ENCODE assay signal across 10 cellular contexts in the genomic region with DNA sequence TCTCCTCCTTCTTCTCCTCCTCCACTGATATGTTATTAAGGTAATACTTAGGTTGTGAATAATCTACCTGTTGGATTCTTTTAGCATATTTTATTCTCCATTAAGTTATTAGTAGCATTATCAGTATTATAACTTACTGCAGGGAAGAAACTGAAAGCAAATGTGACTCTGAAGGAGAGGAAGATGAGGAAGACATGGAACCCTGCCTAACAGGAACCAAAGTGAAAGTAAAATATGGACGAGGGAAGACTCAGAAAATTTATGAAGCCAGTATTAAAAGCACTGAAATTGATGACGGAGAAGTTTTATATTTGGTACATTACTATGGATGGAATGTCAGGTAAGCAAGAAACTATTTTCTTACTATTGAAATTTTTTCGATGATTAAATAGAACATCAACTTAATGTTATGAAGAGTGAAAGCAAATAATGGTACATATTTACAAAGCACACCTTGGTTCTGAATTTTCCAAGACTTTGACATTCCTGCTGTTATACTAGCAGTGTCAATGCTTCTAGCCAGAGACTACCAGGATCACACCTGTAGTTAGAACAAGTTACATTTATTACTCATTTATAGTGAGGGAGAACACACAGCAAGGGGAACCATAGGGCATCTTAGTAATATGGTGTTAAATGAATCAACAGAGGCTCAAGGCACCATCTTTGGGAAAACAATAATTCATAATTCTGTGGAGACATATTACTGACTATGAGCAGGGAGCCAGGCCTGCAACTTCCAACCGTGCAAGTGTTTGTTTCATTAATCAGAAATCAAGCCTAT. TPM values are rescaled to one million over a fixed set of nuclear protein-coding genes. Genes with fewer than 3 reads are reported as not detected.
DNase-seq lines count a peak whose midpoint lies in the region; ATAC-seq, FAIRE-seq and TF ChIP-seq lines count a peak whose summit lies in the region.
"Had no signal": no experiment of that assay in that cellular context is flagged by ENCODE, and none has a peak within 500 bp of the region (broad histone marks: within the 10 kb centered on the region; RNA-seq: fewer than 3 reads in every experiment).

No MANE protein-coding gene starts in this region.

- POLR2A ChIA-PET in endothelial cell of umbilical vein (lab: Charles Lee): no interaction called here

- H3K79me2 ChIP-seq in endothelial cell of umbilical vein (ENCODE audit: control insufficient read depth, insufficient read depth, low read length): no peaks in the 10 kb centered on the region

- H3K27ac ChIP-seq in endothelial cell of umbilical vein (ENCODE audit: insufficient read depth, low read depth, low read length) (peak overlapping the region; percentile 29), rectal smooth muscle tissue (ENCODE audit: low read depth, low read length) (peak overlapping the region; percentile 48), WERI-Rb-1 (no peak overlapping the region)
- H3K27ac ChIP-seq: brain microvascular endothelial cell had no signal

- dilution Hi-C loops in endothelial cell of umbilical vein (cut with MboI; ENCODE audit: extremely low pct_ligation_motif_present, low sequenced_read_pairs): no loop called here

- peak overlapping the region in 2 of 3 experiments; percentile 41 to 59 for H3K4me3 ChIP-seq in endothelial cell of umbilical vein (replicated peaks in 1 of 3; ENCODE audit: insufficient read depth in 1 of 3, low read depth in 1 of 3, low read length in 3 of 3)
- no peak overlapping the region for H3K4me3 ChIP-seq in rectal smooth muscle tissue (ENCODE audit: low read length)
- H3K4me3 ChIP-seq in WERI-Rb-1 (ENCODE audit: low read depth, low read length): no peak overlapping the region

- ATAC-seq in HG03108 (IDR thresholded peaks at IDR 0.05; ENCODE audit: unreplicated experiment): no peak

- no TSS peak for BruUV-seq in endothelial cell of umbilical vein (replicated peaks; lab: Mats Ljungman, UMichigan)

- no peak overlapping the region for H2AFZ ChIP-seq in endothelial cell of umbilical vein (ENCODE audit: low read depth, low read length)

- peaks cover 10% of the 10 kb centered on the region for H3K4me1 ChIP-seq in endothelial cell of umbilical vein (ENCODE audit: control insufficient read depth, extremely low read depth, insufficient read depth, low read length)
- peaks cover 10% of the 10 kb centered on the region for H3K4me1 ChIP-seq in rectal smooth muscle tissue (ENCODE audit: control insufficient read depth, insufficient read depth, low read length)

- TF ChIP-seq CTCF in endothelial cell of umbilical vein (IDR thresholded peaks at IDR 0.05; ENCODE audit: extremely low read depth in 1 of 2, insufficient read depth in 1 of 2, low read depth in 1 of 2, low read length in 2 of 2) (no peak), WERI-Rb-1 (IDR thresholded peaks at IDR 0.05; ENCODE audit: low read depth, low read length) (no peak)

- peak overlapping the region; percentile 90 for H3K4me2 ChIP-seq in endothelial cell of umbilical vein (ENCODE audit: insufficient read depth, low read length)

- TF ChIP-seq POLR2A in GM12892 (IDR thresholded peaks at IDR 0.05; ENCODE audit: low read depth, low read length) (no peak), endothelial cell of umbilical vein (IDR thresholded peaks at IDR 0.05; ENCODE audit: low read depth, low read length) (no peak)

- no peaks in the 10 kb centered on the region for H3K9me1 ChIP-seq in endothelial cell of umbilical vein (replicated peaks; ENCODE audit: control insufficient read depth, extremely low read depth, insufficient read depth, low read length)

- intact Hi-C loops in endothelial cell of umbilical vein (cut with micrococcal nuclease): no loop called here

- no peak for DNase-seq in GM12892 (ENCODE audit: insufficient read length)
- DNase-seq in NCI-H2029 treated with DMSO at 0.1 percent for 48 hours (lab: John Stamatoyannopoulos, UW): peak; percentile 36
- DNase-seq in endothelial cell of umbilical vein (ENCODE audit: low read depth, low spot score): peak; percentile 31
- DNase-seq in WERI-Rb-1: no peak
- DNase-seq in NCI-H526 treated with DMSO at 0.1 percent for 48 hours (lab: John Stamatoyannopoulos, UW): no peak
- DNase-seq: brain microvascular endothelial cell, NCI-H345 had no signal

- CTCF ChIA-PET in endothelial cell of umbilical vein (lab: Charles Lee): interaction anchor here (1.3 kb wide), 1 partner anchor 10 kb away, joined by 3 read pairs; no protein-coding TSS in a partner anchor

- H3K36me3 ChIP-seq in endothelial cell of umbilical vein (ENCODE audit: control insufficient read depth in 2 of 2, extremely low read depth in 1 of 2, insufficient read depth in 2 of 2, low read length in 2 of 2): peaks cover 5 to 7% of the 10 kb centered on the region in 2 experiments
- H3K36me3 ChIP-seq in rectal smooth muscle tissue (ENCODE audit: control insufficient read depth, insufficient read depth, low read length): peaks cover 10% of the 10 kb centered on the region
- peaks cover 33% of the 10 kb centered on the region for H3K36me3 ChIP-seq in WERI-Rb-1

- FAIRE-seq in GM12892 (lab: Jason Lieb, UNC) (peak; percentile 69), endothelial cell of umbilical vein (lab: Jason Lieb, UNC) (no peak)

- H3K9me3 ChIP-seq in endothelial cell of umbilical vein (replicated peaks; ENCODE audit: control insufficient read depth, insufficient read depth, low read length) (no peaks in the 10 kb centered on the region), WERI-Rb-1 (ENCODE audit: severe bottlenecking) (no peaks in the 10 kb centered on the region)

- H3K9ac ChIP-seq in endothelial cell of umbilical vein (replicated peaks; ENCODE audit: extremely low read depth, insufficient read depth, low read length) (peak overlapping the region; percentile 37), rectal smooth muscle tissue (ENCODE audit: low read length) (no peak overlapping the region)

- H3K27me3 ChIP-seq in endothelial cell of umbilical vein (ENCODE audit: control insufficient read depth in 2 of 2, insufficient read depth in 2 of 2, low read length in 2 of 2) (no peaks in the 10 kb centered on the region), rectal smooth muscle tissue (ENCODE audit: control insufficient read depth, insufficient read depth, low read length) (no peaks in the 10 kb centered on the region), WERI-Rb-1 (ENCODE audit: insufficient read depth, low read depth, severe bottlenecking) (no peaks in the 10 kb centered on the region)
- H3K27me3 ChIP-seq: brain microvascular endothelial cell had no signal

- H4K20me1 ChIP-seq in endothelial cell of umbilical vein (replicated peaks; ENCODE audit: control insufficient read depth, extremely low read depth, insufficient read depth, low read length): no peaks in the 10 kb centered on the region

TF ChIP-seq in endothelial cell of umbilical vein, 7 proteins besides CTCF, POLR2A, EP300 and RAD21:
- TF ChIP-seq JUN (IDR thresholded peaks at IDR 0.05; ENCODE audit: borderline replicate concordance, insufficient read depth, insufficient read length, low read depth) (no peak), FOS (IDR thresholded peaks at IDR 0.05; ENCODE audit: borderline replicate concordance, insufficient read depth, low read length) (no peak), MYC (IDR thresholded peaks at IDR 0.05; ENCODE audit: low read depth, low read length) (no peak), EZH2 (IDR thresholded peaks at IDR 0.05; ENCODE audit: borderline replicate concordance, low read depth, low read length, severe bottlenecking) (no peak), POLR2AphosphoS5 (IDR thresholded peaks at IDR 0.05; ENCODE audit: insufficient read depth, low read depth, low read length) (no peak), GATA2 (IDR thresholded peaks at IDR 0.05; ENCODE audit: insufficient read depth, insufficient read length, low read depth, low read length) (no peak)
- TF ChIP-seq, protein P1, sequence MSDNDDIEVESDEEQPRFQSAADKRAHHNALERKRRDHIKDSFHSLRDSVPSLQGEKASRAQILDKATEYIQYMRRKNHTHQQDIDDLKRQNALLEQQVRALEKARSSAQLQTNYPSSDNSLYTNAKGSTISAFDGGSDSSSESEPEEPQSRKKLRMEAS (IDR thresholded peaks at IDR 0.05; ENCODE audit: insufficient read depth, insufficient read length): no peak

RNA-seq across cellular contexts. Expression of a gene that starts 42.0 kb away (rescaled TPM):
- not detected for polyA plus RNA-seq in GM12892 (2012; ENCODE audit: missing spikeins)
- total RNA-seq in endothelial cell of umbilical vein: not detected in 2 replicates
- polyA plus RNA-seq in endothelial cell of umbilical vein: not detected in 2 replicates
- polyA plus RNA-seq in endothelial cell of umbilical vein (2011; cell fraction: cytosol; rRNA removed): not detected in 2 replicates
- polyA plus RNA-seq in endothelial cell of umbilical vein (2011; cell fraction: nucleus; rRNA removed): not detected in 2 replicates
- not detected in 2 replicates for polyA plus RNA-seq in endothelial cell of umbilical vein (2012)
- not detected in 2 replicates for polyA minus RNA-seq in endothelial cell of umbilical vein
- polyA minus RNA-seq in endothelial cell of umbilical vein (2011; cell fraction: cytosol; rRNA and poly(A)+ RNA removed): not detected
- not detected in 2 replicates for polyA minus RNA-seq in endothelial cell of umbilical vein (2011; cell fraction: nucleus; rRNA and poly(A)+ RNA removed)
- total RNA-seq: T-helper 1 cell treated with Interleukin-12 subunit alpha and Interleukin-12 subunit beta and Interleukin-4 antibody, amounts not matched to agents 30 ng/mL and 1 ng/mL, for 36 hours had no signal

RNA-seq across cellular contexts. Expression of a gene that starts 55.4 kb away (rescaled TPM):
- polyA plus RNA-seq in GM12892 (2012; ENCODE audit: missing spikeins): 12.7 TPM
- 20.0 and 21.5 TPM in 2 replicates for total RNA-seq in endothelial cell of umbilical vein
- 2.7 and 3.7 TPM in 2 replicates for polyA plus RNA-seq in endothelial cell of umbilical vein
- 4.2 and 4.4 TPM in 2 replicates for polyA plus RNA-seq in endothelial cell of umbilical vein (2011; cell fraction: cytosol; rRNA removed)
- 22.5 and 31.4 TPM in 2 replicates for polyA plus RNA-seq in endothelial cell of umbilical vein (2011; cell fraction: nucleus; rRNA removed)
- 8.4 and 12.3 TPM in 2 replicates for polyA plus RNA-seq in endothelial cell of umbilical vein (2012)
- polyA minus RNA-seq in endothelial cell of umbilical vein: 12.7 and 13.0 TPM in 2 replicates
- 5.7 TPM for polyA minus RNA-seq in endothelial cell of umbilical vein (2011; cell fraction: cytosol; rRNA and poly(A)+ RNA removed)
- polyA minus RNA-seq in endothelial cell of umbilical vein (2011; cell fraction: nucleus; rRNA and poly(A)+ RNA removed): 25.0 and 29.9 TPM in 2 replicates

Comparison
In these comparisons a context has a peak if more than half of its experiments do, and no peak if none do; other contexts are left out.
1. DNase-seq: peak in NCI-H2029 treated with DMSO at 0.1 percent for 48 hours (single experiment) and endothelial cell of umbilical vein (single experiment); none in GM12892 (single experiment), WERI-Rb-1 (single experiment) and NCI-H526 treated with DMSO at 0.1 percent for 48 hours (single experiment).
2. H3K4me3 ChIP-seq: peak in endothelial cell of umbilical vein (2 of 3); none in rectal smooth muscle tissue (single experiment) and WERI-Rb-1 (single experiment).